ENCODE assay signal across 28 cellular contexts in genomic region chr22:19520566-19521305, GRCh38. TPM values are rescaled to one million over a fixed set of nuclear protein-coding genes. Genes with fewer than 3 reads are reported as not detected.
DNase-seq lines count a peak whose midpoint lies in the region; ATAC-seq and TF ChIP-seq lines count a peak whose summit lies in the region.
"Had no signal": no experiment of that assay in that cellular context is flagged by ENCODE, and none has a peak within 500 bp of the region (broad histone marks: within the 10 kb centered on the region; RNA-seq: fewer than 3 reads in every experiment).

No MANE protein-coding gene starts in this region.

- TF ChIP-seq CTCF in chondrocyte (IDR thresholded peaks at IDR 0.05), result no peak
- TF ChIP-seq CTCF in left lung (IDR thresholded peaks at IDR 0.05), result no peak

- peaks cover 13% of the 10 kb centered on the region for H3K27me3 Mint-ChIP-seq in chondrocyte (ENCODE audit: low read depth)

- H3K9ac ChIP-seq in subcutaneous abdominal adipose tissue (ENCODE audit: low read length in 5 of 5), result peak overlapping the region in 2 of 5 donors; percentile 16 to 90

- H3K4me3 ChIP-seq in left lung, result peak overlapping the region in 1 of 2 donors; percentile 48
- H3K4me3 ChIP-seq in subcutaneous abdominal adipose tissue (ENCODE audit: low read depth in 1 of 5, low read length in 5 of 5), result peak overlapping the region; percentile 5 to 79 (median 67)
- H3K4me3 ChIP-seq: ovary, thoracic aorta had no signal

- no peak overlapping the region for H3K4me3 Mint-ChIP-seq in chondrocyte (ENCODE audit: unreplicated experiment)
- H3K4me3 Mint-ChIP-seq: activated CD8-positive, alpha-beta T cell treated with anti-CD3 and anti-CD28 coated beads for 36 hours; CD4-positive, CD25-positive, alpha-beta regulatory T cell; natural killer cell; stimulated activated naive B cell treated with anti-CD40 and anti-IgM and Interleukin-4, amounts not matched to agents 10 μg/mL and 1 μg/mL and 100 μg/mL, for 72 hours had no signal

- H3K9me3 ChIP-seq in left lung, result no peaks in the 10 kb centered on the region
- no peaks in the 10 kb centered on the region for H3K9me3 ChIP-seq in subcutaneous abdominal adipose tissue (ENCODE audit: control insufficient read depth in 5 of 5, low read length in 5 of 5)
- H3K9me3 ChIP-seq: ovary, thoracic aorta had no signal

- H3K36me3 Mint-ChIP-seq in chondrocyte (ENCODE audit: low read depth), result no peaks in the 10 kb centered on the region
- H3K36me3 Mint-ChIP-seq: natural killer cell had no signal

- H3K36me3 ChIP-seq in left lung (peaks cover 0 to 20% of the 10 kb centered on the region in 2 donors), subcutaneous abdominal adipose tissue (ENCODE audit: control insufficient read depth in 5 of 5, insufficient read depth in 5 of 5, low read length in 5 of 5) (peaks cover 0 to 10% (median 0%) of the 10 kb centered on the region in 5 donors)
- H3K36me3 ChIP-seq: ovary, thoracic aorta had no signal

- H3K27me3 ChIP-seq in left lung (peaks cover 31 to 38% of the 10 kb centered on the region in 2 donors), subcutaneous abdominal adipose tissue (ENCODE audit: control insufficient read depth in 5 of 5, insufficient read depth in 4 of 5, low read length in 5 of 5) (peaks cover 14 to 35% (median 24%) of the 10 kb centered on the region in 5 donors)
- H3K27me3 ChIP-seq: ovary had no signal

- H3K9me3 Mint-ChIP-seq in chondrocyte (ENCODE audit: low read depth), result no peaks in the 10 kb centered on the region
- H3K9me3 Mint-ChIP-seq: activated CD8-positive, alpha-beta T cell treated with anti-CD3 and anti-CD28 coated beads for 36 hours; CD4-positive, CD25-positive, alpha-beta regulatory T cell; natural killer cell; stimulated activated naive B cell treated with anti-CD40 and anti-IgM and Interleukin-4, amounts not matched to agents 10 μg/mL and 1 μg/mL and 100 μg/mL, for 72 hours had no signal

- peak; percentile 58 for DNase-seq in activated effector memory CD4-positive, alpha-beta T cell treated with anti-CD3 and anti-CD28 coated beads, Interleukin-2, amount 50 U/mL, for 16 hours
- DNase-seq in activated effector memory CD4-positive, alpha-beta T cell treated with Interleukin-2 at 50 U/mL for 16 hours, result no peak
- peak; percentile 81 for DNase-seq in chondrocyte (ENCODE audit: low spot score)
- no peak for DNase-seq in left lung
- no peak for DNase-seq in NCI-H1048 (lab: John Stamatoyannopoulos, UW)
- no peak for DNase-seq in sciatic nerve (ENCODE audit: low spot score)
- DNase-seq: activated CD8-positive, alpha-beta T cell treated with anti-CD3 and anti-CD28 coated beads for 36 hours; CD4-positive, CD25-positive, alpha-beta regulatory T cell; cerebellar nuclear complex; MM.1S; natural killer cell; NCI-H1417 treated with DMSO at 0.1 percent for 48 hours; NCI-H2081; NCI-H345; NCI-H748 treated with DMSO at 0.1 percent for 48 hours; ovary; stimulated activated CD4-positive, alpha-beta T cell treated with anti-CD3 and anti-CD28 coated beads, Interleukin-4, amount 100 ng/mL, for 4 hours; stimulated activated naive B cell treated with anti-CD40 and anti-IgM and Interleukin-4, amounts not matched to agents 10 μg/mL and 1 μg/mL and 100 μg/mL, for 72 hours; T-helper 1 cell had no signal

- intact Hi-C loops in left lung (cut with DNase I), result no loop called here
- intact Hi-C loops in sciatic nerve (cut with DNase I), result no loop called here

- ATAC-seq in left lung (no peak), GM18498 (IDR thresholded peaks at IDR 0.05; ENCODE audit: unreplicated experiment) (no peak), sciatic nerve (no peak)
- ATAC-seq: activated CD4-positive, CD25-positive, alpha-beta regulatory T cell treated with anti-CD3 and anti-CD28 coated beads, Interleukin-2, amount 50 U/mL, for 24 hours; activated CD8-positive, alpha-beta T cell treated with anti-CD3 and anti-CD28 coated beads for 36 hours; HCT116; natural killer cell; stimulated activated naive B cell treated with anti-CD40 and anti-IgM and Interleukin-4, amounts not matched to agents 10 μg/mL and 1 μg/mL and 100 μg/mL, for 72 hours had no signal

- H3K4me1 Mint-ChIP-seq in chondrocyte (ENCODE audit: low read depth), result peaks cover 13% of the 10 kb centered on the region

- H3K4me1 ChIP-seq in left lung (peaks cover 5 to 23% of the 10 kb centered on the region in 2 donors), subcutaneous abdominal adipose tissue (ENCODE audit: control insufficient read depth in 5 of 5, insufficient read depth in 5 of 5, low read length in 5 of 5) (peaks cover 0 to 37% (median 13%) of the 10 kb centered on the region in 5 donors)

- H3K27ac ChIP-seq in left lung (peak overlapping the region; percentile 7 to 83), subcutaneous abdominal adipose tissue (ENCODE audit: low read depth, low read length) (peak overlapping the region; percentile 88)
- H3K27ac ChIP-seq: ovary, thoracic aorta had no signal

- H3K27ac Mint-ChIP-seq in chondrocyte (ENCODE audit: unreplicated experiment), result no peak overlapping the region
- H3K27ac Mint-ChIP-seq: activated CD8-positive, alpha-beta T cell treated with anti-CD3 and anti-CD28 coated beads for 36 hours; CD4-positive, CD25-positive, alpha-beta regulatory T cell; natural killer cell; stimulated activated naive B cell treated with anti-CD40 and anti-IgM and Interleukin-4, amounts not matched to agents 10 μg/mL and 1 μg/mL and 100 μg/mL, for 72 hours had no signal

RNA-seq across cellular contexts. Expression of gene CLDN5, which starts 3.5 kb away (rescaled TPM):
- total RNA-seq in chondrocyte (not detected in 3 replicates), left lung (10 to 100 TPM; 86.9 to 89.7 TPM), sciatic nerve (136 TPM)
- total RNA-seq: A172; activated CD8-positive, alpha-beta T cell treated with anti-CD3 and anti-CD28 coated beads for 36 hours; fibroblast of villous mesenchyme; HT1080; SK-MEL-5 had no signal

RNA-seq across cellular contexts. Expression of gene CDC45, which starts 41.0 kb away (rescaled TPM):
- total RNA-seq in chondrocyte, result 2.2 to 13.3 TPM (median 2.9 TPM) in 3 replicates
- total RNA-seq in left lung, result 10 to 100 TPM in 1 of 2 donors, 1 to 10 TPM in 1; 6.5 to 11.8 TPM
- total RNA-seq in sciatic nerve, result not detected

RNA-seq across cellular contexts. Expression of gene UFD1, which starts 41.7 kb away (rescaled TPM):
- total RNA-seq in chondrocyte (75.8 to 81.2 TPM (median 76.2 TPM) in 3 replicates), left lung (10 to 100 TPM; 41.7 to 72.9 TPM), sciatic nerve (41.5 TPM)

Comparison
In these comparisons a context has a peak if more than half of its experiments do, and no peak if none do; other contexts are left out.
1. DNase-seq: peak in activated effector memory CD4-positive, alpha-beta T cell treated with anti-CD3 and anti-CD28 coated beads, Interleukin-2, amount 50 U/mL, for 16 hours (single experiment) and chondrocyte (single experiment); none in activated effector memory CD4-positive, alpha-beta T cell treated with Interleukin-2 at 50 U/mL for 16 hours (single experiment), left lung (0 of 2), NCI-H1048 (single experiment) and sciatic nerve (single experiment).
2. RNA of gene CLDN5, which starts 3.5 kb away (total RNA-seq): 136 TPM in sciatic nerve (single experiment) and 86.9 to 89.7 TPM in left lung; not detected in chondrocyte; every median in the first group is over 10 times any median in the second.